ENCODE assay signal across 1 cellular context in the genomic region with DNA sequence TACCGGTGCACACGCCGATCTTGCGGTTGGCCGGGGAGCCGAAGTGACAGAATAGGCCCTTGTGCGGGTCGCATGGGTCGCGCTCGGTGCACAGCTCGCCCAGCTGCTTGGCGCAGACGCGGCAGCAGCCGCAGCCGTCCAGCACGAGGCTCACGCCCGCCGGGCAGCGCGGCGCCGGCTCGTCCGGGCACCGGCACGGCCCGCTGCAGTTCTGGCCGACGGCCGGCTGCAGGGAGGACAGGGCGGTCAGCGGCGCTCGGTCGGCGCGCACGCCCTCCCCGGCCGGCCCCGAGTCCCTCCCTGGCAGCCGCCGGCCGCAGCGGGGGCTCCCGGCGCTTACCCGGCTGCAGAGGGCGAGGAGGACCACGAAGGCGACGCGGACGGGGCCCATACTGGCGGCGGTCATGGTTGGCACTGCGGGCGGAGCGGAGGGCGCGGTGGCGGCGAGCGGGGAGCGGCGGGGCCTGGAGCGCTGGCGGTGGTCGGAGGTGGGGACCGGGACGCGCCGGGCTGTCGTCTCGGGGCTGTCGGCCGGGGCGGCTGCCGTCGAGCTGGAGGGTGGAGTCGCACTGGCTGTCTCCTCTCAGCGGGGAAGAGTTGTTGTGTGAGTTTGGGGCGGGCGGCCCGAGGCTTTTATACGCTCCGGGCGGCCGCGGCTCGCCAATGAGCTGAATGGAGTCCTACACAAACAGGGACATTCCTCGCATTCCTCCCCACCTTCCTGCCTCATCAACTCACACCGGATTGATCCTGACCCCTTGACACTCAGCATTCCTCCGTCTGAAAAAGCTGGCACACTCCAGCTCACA.
TF ChIP-seq lines count a peak whose summit lies in the region.

A gene with protein sequence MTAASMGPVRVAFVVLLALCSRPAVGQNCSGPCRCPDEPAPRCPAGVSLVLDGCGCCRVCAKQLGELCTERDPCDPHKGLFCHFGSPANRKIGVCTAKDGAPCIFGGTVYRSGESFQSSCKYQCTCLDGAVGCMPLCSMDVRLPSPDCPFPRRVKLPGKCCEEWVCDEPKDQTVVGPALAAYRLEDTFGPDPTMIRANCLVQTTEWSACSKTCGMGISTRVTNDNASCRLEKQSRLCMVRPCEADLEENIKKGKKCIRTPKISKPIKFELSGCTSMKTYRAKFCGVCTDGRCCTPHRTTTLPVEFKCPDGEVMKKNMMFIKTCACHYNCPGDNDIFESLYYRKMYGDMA (minus strand): TSS at position 606 of the 809 bp plus-strand sequence. CDS start 200 bp downstream, at position 406.

TF ChIP-seq in HEK293, 187 proteins besides CTCF, POLR2A, EP300 and RAD21 (continued from another document and continues in another):
- peak; percentile 41; the same call in 1 of the 2 replicates for TF ChIP-seq HIC1 (tag by site-specific recombination; IDR thresholded peaks at IDR 0.05)
- TF ChIP-seq ZNF677 (tag by site-specific recombination; IDR thresholded peaks at IDR 0.05) = 0 out of 2 replicates have a peak, but pooled peaks have one; percentile 8
- TF ChIP-seq TCF7L2 (IDR thresholded peaks at IDR 0.05; ENCODE audit: borderline replicate concordance, low read depth, low read length) = no peak
- TF ChIP-seq ZBTB7A (tag by site-specific recombination; IDR thresholded peaks at IDR 0.05; ENCODE audit: low read depth) = no peak
- peak; percentile 62 for TF ChIP-seq ZNF600 (tag by site-specific recombination; IDR thresholded peaks at IDR 0.05)
- no peak for TF ChIP-seq PRDM1 (tag by site-specific recombination; IDR thresholded peaks at IDR 0.05)
- TF ChIP-seq ZFP41 (tag by site-specific recombination; IDR thresholded peaks at IDR 0.05; ENCODE audit: borderline replicate concordance) = no peak
- TF ChIP-seq ZBTB21 (tag by site-specific recombination; IDR thresholded peaks at IDR 0.05) = no peak
- TF ChIP-seq, protein P1, sequence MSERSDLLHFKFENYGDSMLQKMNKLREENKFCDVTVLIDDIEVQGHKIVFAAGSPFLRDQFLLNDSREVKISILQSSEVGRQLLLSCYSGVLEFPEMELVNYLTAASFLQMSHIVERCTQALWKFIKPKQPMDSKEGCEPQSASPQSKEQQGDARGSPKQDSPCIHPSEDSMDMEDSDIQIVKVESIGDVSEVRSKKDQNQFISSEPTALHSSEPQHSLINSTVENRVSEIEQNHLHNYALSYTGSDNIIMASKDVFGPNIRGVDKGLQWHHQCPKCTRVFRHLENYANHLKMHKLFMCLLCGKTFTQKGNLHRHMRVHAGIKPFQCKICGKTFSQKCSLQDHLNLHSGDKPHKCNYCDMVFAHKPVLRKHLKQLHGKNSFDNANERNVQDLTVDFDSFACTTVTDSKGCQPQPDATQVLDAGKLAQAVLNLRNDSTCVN (tag by site-specific recombination; optimal IDR thresholded peaks at IDR 0.05) = peak; percentile 77
- 0 out of 2 replicates have a peak, but pooled peaks have one; percentile 31 for TF ChIP-seq IKZF3 (tag by site-specific recombination; IDR thresholded peaks at IDR 0.05)
- no peak for TF ChIP-seq MEIS1 (CRISPR knock-in tag; IDR thresholded peaks at IDR 0.05; ENCODE audit: borderline replicate concordance)
- TF ChIP-seq ZNF777 (tag by site-specific recombination; IDR thresholded peaks at IDR 0.05; ENCODE audit: borderline replicate concordance) = no peak
- no peak for TF ChIP-seq ZNF580 (tag by site-specific recombination; IDR thresholded peaks at IDR 0.05)
- 0 out of 2 replicates have a peak, but pooled peaks have one; percentile 21 for TF ChIP-seq PATZ1 (tag by site-specific recombination; IDR thresholded peaks at IDR 0.05)
- TF ChIP-seq ZNF571 (tag by site-specific recombination; IDR thresholded peaks at IDR 0.05) = no peak
- TF ChIP-seq ZNF157 (tag by site-specific recombination; IDR thresholded peaks at IDR 0.05) = no peak
- TF ChIP-seq, protein P2, sequence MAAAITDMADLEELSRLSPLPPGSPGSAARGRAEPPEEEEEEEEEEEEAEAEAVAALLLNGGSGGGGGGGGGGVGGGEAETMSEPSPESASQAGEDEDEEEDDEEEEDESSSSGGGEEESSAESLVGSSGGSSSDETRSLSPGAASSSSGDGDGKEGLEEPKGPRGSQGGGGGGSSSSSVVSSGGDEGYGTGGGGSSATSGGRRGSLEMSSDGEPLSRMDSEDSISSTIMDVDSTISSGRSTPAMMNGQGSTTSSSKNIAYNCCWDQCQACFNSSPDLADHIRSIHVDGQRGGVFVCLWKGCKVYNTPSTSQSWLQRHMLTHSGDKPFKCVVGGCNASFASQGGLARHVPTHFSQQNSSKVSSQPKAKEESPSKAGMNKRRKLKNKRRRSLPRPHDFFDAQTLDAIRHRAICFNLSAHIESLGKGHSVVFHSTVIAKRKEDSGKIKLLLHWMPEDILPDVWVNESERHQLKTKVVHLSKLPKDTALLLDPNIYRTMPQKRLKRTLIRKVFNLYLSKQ (tag by site-specific recombination; IDR thresholded peaks at IDR 0.05; ENCODE audit: borderline replicate concordance) = no peak
- no peak for TF ChIP-seq ZNF138 (tag by site-specific recombination; IDR thresholded peaks at IDR 0.05; ENCODE audit: borderline replicate concordance)
- TF ChIP-seq, protein P3, sequence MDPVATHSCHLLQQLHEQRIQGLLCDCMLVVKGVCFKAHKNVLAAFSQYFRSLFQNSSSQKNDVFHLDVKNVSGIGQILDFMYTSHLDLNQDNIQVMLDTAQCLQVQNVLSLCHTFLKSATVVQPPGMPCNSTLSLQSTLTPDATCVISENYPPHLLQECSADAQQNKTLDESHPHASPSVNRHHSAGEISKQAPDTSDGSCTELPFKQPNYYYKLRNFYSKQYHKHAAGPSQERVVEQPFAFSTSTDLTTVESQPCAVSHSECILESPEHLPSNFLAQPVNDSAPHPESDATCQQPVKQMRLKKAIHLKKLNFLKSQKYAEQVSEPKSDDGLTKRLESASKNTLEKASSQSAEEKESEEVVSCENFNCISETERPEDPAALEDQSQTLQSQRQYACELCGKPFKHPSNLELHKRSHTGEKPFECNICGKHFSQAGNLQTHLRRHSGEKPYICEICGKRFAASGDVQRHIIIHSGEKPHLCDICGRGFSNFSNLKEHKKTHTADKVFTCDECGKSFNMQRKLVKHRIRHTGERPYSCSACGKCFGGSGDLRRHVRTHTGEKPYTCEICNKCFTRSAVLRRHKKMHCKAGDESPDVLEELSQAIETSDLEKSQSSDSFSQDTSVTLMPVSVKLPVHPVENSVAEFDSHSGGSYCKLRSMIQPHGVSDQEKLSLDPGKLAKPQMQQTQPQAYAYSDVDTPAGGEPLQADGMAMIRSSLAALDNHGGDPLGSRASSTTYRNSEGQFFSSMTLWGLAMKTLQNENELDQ (tag by site-specific recombination; IDR thresholded peaks at IDR 0.05; ENCODE audit: low read depth) = no peak
- TF ChIP-seq BCL11A (tag by site-specific recombination; IDR thresholded peaks at IDR 0.05; ENCODE audit: low read depth) = peak; percentile 65; the same call in 1 of the 2 replicates
- TF ChIP-seq EGR2 (tag by site-specific recombination; IDR thresholded peaks at IDR 0.05; ENCODE audit: low read depth) = no peak
- no peak for TF ChIP-seq ZNF302 (tag by site-specific recombination; IDR thresholded peaks at IDR 0.05; ENCODE audit: low read depth)
- no peak for TF ChIP-seq ZSCAN30 (tag by site-specific recombination; IDR thresholded peaks at IDR 0.05)
- TF ChIP-seq ZNF596 (tag by site-specific recombination; IDR thresholded peaks at IDR 0.05) = 0 out of 2 replicates have a peak, but pooled peaks have one; percentile 24
- peak; percentile 77 for TF ChIP-seq ZNF341 (tag by site-specific recombination; IDR thresholded peaks at IDR 0.05; ENCODE audit: low read depth)
- TF ChIP-seq ZNF561 (tag by site-specific recombination; IDR thresholded peaks at IDR 0.05; ENCODE audit: borderline replicate concordance) = peak; percentile 55; the same call in 1 of the 2 replicates
- no peak for TF ChIP-seq ZNF626 (tag by site-specific recombination; IDR thresholded peaks at IDR 0.05)
- no peak for TF ChIP-seq BCL11B (tag by site-specific recombination; IDR thresholded peaks at IDR 0.05; ENCODE audit: low read depth)
- TF ChIP-seq SP7 (tag by site-specific recombination; IDR thresholded peaks at IDR 0.05) = peak; percentile 84
- TF ChIP-seq SP3 (tag by site-specific recombination; IDR thresholded peaks at IDR 0.05) = no peak
- no peak for TF ChIP-seq ZNF837 (tag by site-specific recombination; IDR thresholded peaks at IDR 0.05)
- peak; percentile 75 for TF ChIP-seq ZBTB17 (tag by site-specific recombination; IDR thresholded peaks at IDR 0.05)
- peak; percentile 70 for TF ChIP-seq GLIS1 (tag by site-specific recombination; IDR thresholded peaks at IDR 0.05)
- no peak for TF ChIP-seq ZNF146 (tag by site-specific recombination; IDR thresholded peaks at IDR 0.05)
- TF ChIP-seq HOXA7 (CRISPR knock-in tag; IDR thresholded peaks at IDR 0.05; ENCODE audit: borderline replicate concordance) = no peak
- peak; percentile 61 for TF ChIP-seq ZNF366 (tag by site-specific recombination; conservative IDR thresholded peaks at IDR 0.05)
- TF ChIP-seq ZNF433 (tag by site-specific recombination; IDR thresholded peaks at IDR 0.05; ENCODE audit: low read depth) = no peak
- TF ChIP-seq, protein P4, sequence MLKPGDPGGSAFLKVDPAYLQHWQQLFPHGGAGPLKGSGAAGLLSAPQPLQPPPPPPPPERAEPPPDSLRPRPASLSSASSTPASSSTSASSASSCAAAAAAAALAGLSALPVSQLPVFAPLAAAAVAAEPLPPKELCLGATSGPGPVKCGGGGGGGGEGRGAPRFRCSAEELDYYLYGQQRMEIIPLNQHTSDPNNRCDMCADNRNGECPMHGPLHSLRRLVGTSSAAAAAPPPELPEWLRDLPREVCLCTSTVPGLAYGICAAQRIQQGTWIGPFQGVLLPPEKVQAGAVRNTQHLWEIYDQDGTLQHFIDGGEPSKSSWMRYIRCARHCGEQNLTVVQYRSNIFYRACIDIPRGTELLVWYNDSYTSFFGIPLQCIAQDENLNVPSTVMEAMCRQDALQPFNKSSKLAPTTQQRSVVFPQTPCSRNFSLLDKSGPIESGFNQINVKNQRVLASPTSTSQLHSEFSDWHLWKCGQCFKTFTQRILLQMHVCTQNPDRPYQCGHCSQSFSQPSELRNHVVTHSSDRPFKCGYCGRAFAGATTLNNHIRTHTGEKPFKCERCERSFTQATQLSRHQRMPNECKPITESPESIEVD (tag by site-specific recombination; IDR thresholded peaks at IDR 0.05) = no peak
- TF ChIP-seq, protein P5, sequence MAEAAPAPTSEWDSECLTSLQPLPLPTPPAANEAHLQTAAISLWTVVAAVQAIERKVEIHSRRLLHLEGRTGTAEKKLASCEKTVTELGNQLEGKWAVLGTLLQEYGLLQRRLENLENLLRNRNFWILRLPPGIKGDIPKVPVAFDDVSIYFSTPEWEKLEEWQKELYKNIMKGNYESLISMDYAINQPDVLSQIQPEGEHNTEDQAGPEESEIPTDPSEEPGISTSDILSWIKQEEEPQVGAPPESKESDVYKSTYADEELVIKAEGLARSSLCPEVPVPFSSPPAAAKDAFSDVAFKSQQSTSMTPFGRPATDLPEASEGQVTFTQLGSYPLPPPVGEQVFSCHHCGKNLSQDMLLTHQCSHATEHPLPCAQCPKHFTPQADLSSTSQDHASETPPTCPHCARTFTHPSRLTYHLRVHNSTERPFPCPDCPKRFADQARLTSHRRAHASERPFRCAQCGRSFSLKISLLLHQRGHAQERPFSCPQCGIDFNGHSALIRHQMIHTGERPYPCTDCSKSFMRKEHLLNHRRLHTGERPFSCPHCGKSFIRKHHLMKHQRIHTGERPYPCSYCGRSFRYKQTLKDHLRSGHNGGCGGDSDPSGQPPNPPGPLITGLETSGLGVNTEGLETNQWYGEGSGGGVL (tag by site-specific recombination; IDR thresholded peaks at IDR 0.05) = no peak; the same call in 1 of the 2 replicates
- TF ChIP-seq ZNF660 (tag by site-specific recombination; IDR thresholded peaks at IDR 0.05) = no peak; the same call in 1 of the 2 replicates
- TF ChIP-seq MYNN (tag by site-specific recombination; IDR thresholded peaks at IDR 0.05; ENCODE audit: borderline replicate concordance) = peak; percentile 53; the same call in 1 of the 2 replicates
- peak; percentile 94 for TF ChIP-seq INSM2 (tag by site-specific recombination; IDR thresholded peaks at IDR 0.05)
- peak; percentile 55; the same call in 1 of the 2 replicates for TF ChIP-seq ZNF174 (tag by site-specific recombination; IDR thresholded peaks at IDR 0.05)
